In the genomic region with DNA sequence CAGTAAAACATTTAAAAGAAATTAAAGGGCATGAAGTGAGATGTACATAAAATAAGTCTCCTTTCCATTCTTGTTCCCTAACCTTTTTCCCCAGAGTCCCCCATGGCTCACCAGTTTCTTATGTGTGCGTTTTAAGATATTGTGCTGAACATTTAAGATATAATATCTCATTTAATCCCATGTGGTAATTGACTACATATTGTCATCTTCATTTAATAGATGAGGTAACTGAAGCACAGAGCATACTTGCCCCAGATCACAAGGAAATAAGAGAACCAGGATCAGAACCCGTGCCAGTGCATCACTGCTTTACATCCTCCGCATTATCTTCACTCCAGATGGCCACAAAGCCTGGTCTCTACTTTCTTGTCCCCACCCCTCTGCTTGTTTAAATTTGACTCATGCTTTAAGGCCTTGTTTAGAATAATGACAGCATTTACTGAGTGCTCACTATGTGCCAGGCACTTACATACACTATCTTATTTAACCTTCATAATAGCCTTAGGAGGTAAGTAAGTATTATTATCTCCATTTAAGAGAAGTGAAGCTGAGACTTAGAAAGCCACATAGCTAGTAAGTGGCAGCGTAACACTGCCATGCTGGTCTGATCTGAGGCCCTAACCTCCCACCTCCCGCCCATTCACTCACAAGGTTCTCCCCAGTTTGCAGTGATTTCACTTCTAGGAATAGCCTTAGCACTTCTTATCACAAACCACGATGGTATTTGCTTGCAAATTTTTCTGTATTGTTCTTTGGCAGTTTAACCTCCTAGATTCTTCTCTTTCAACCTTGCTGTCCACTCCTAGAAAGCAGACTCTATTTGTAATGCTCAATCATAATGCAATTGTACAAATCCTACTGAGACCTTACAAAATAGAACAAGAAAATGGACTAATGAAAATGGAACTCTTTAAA, we compare ENCODE assay signal across 24 cellular contexts.
DNase-seq lines count a peak whose midpoint lies in the region; ATAC-seq and TF ChIP-seq lines count a peak whose summit lies in the region.
"Had no signal": no experiment of that assay in that cellular context is flagged by ENCODE, and none has a peak within 500 bp of the region (broad histone marks: within the 10 kb centered on the region; RNA-seq: fewer than 3 reads in every experiment).

No MANE protein-coding gene starts in this region.

- ATAC-seq in CD4-positive, alpha-beta T cell (ENCODE audit: poor library complexity): no peak
- ATAC-seq in T-cell (replicated peaks in 1 of 4): no peak
- ATAC-seq in naive thymus-derived CD4-positive, alpha-beta T cell: no peak
- ATAC-seq: Panc1, psoas muscle had no signal

- peaks cover 7 to 66% of the 10 kb centered on the region in 2 donors for H3K4me1 ChIP-seq in naive thymus-derived CD4-positive, alpha-beta T cell (ENCODE audit: control insufficient read depth in 2 of 2, insufficient read depth in 2 of 2, low read length in 2 of 2)

- H3K27ac Mint-ChIP-seq in CD4-positive, alpha-beta T cell: peak overlapping the region; percentile 96
- H3K27ac Mint-ChIP-seq in T-cell: peak overlapping the region; percentile 81 to 89
- peak overlapping the region; percentile 7 to 99 (median 91) for H3K27ac Mint-ChIP-seq in naive thymus-derived CD4-positive, alpha-beta T cell
- H3K27ac Mint-ChIP-seq: endodermal cell; stimulated activated naive CD8-positive, alpha-beta T cell treated with anti-CD3 and anti-CD28 coated beads, Interleukin-15, Interleukin-2, amounts not matched to agents 100 ng/mL and 50 ng/mL, for 24 hours had no signal

- no peaks in the 10 kb centered on the region for H3K27me3 Mint-ChIP-seq in CD4-positive, alpha-beta T cell
- H3K27me3 Mint-ChIP-seq in T-cell: no peaks in the 10 kb centered on the region
- H3K27me3 Mint-ChIP-seq in naive thymus-derived CD4-positive, alpha-beta T cell: peaks cover 0 to 3% (median 0%) of the 10 kb centered on the region in 5 donors
- H3K27me3 Mint-ChIP-seq: stimulated activated naive CD8-positive, alpha-beta T cell treated with anti-CD3 and anti-CD28 coated beads, Interleukin-15, Interleukin-2, amounts not matched to agents 100 ng/mL and 50 ng/mL, for 24 hours had no signal

- peaks cover 77% of the 10 kb centered on the region for H3K4me1 Mint-ChIP-seq in CD4-positive, alpha-beta T cell (ENCODE audit: low read depth)
- H3K4me1 Mint-ChIP-seq in T-cell: peaks cover 71 to 77% (median 76%) of the 10 kb centered on the region in 3 donors
- peaks cover 40 to 96% (median 82%) of the 10 kb centered on the region in 7 donors for H3K4me1 Mint-ChIP-seq in naive thymus-derived CD4-positive, alpha-beta T cell

- H3K9me3 ChIP-seq in CD4-positive, alpha-beta T cell (ENCODE audit: control insufficient read depth, low read length): no peaks in the 10 kb centered on the region
- no peaks in the 10 kb centered on the region for H3K9me3 ChIP-seq in naive thymus-derived CD4-positive, alpha-beta T cell (ENCODE audit: control insufficient read depth in 2 of 3, low read length in 3 of 3)
- H3K9me3 ChIP-seq: A549, esophagus muscularis mucosa, psoas muscle, thyroid gland had no signal

- peak overlapping the region; percentile 7 for H3K4me3 Mint-ChIP-seq in CD4-positive, alpha-beta T cell
- H3K4me3 Mint-ChIP-seq in T-cell: peak overlapping the region in 1 of 3 donors; percentile 45
- peak overlapping the region; percentile 2 to 84 (median 56) for H3K4me3 Mint-ChIP-seq in naive thymus-derived CD4-positive, alpha-beta T cell
- H3K4me3 Mint-ChIP-seq: endodermal cell; stimulated activated naive CD8-positive, alpha-beta T cell treated with anti-CD3 and anti-CD28 coated beads, Interleukin-15, Interleukin-2, amounts not matched to agents 100 ng/mL and 50 ng/mL, for 24 hours had no signal

- intact Hi-C loops in CD4-positive, alpha-beta T cell (cut with DNase I, micrococcal nuclease): no loop called here
- intact Hi-C loops in naive thymus-derived CD4-positive, alpha-beta T cell (cut with micrococcal nuclease): loop anchor here in 1 of 2 donors (5.0 kb wide), 1 partner anchor 74 kb away; no protein-coding TSS in a partner anchor

- DNase-seq in activated CD8-positive, alpha-beta memory T cell treated with anti-CD3 and anti-CD28 coated beads, Interleukin-2, amount 50 U/mL, for 48 hours: peak; percentile 23
- DNase-seq in activated CD8-positive, alpha-beta memory T cell treated with anti-CD3 and anti-CD28 coated beads for 24 hours: no peak
- no peak for DNase-seq in CD4-positive, alpha-beta T cell
- no peak for DNase-seq in T-cell
- DNase-seq in naive thymus-derived CD4-positive, alpha-beta T cell: no peak
- no peak for DNase-seq in NCI-H2107 treated with DMSO at 0.1 percent for 48 hours (lab: John Stamatoyannopoulos, UW; ENCODE audit: unreplicated experiment)
- no peak for DNase-seq in HuH-7 (ENCODE audit: low spot score)
- no peak for DNase-seq in DMS114 treated with DMSO at 0.1 percent for 48 hours (lab: John Stamatoyannopoulos, UW; ENCODE audit: unreplicated experiment)
- DNase-seq: activated effector memory CD4-positive, alpha-beta T cell treated with Interleukin-2 at 50 U/mL for 16 hours; AML-193; anterior cingulate cortex; NCI-H1092 treated with DMSO at 0.1 percent for 48 hours; NCI-H187 treated with DMSO at 0.1 percent for 48 hours; NCI-H526; psoas muscle; SHP77; T-helper 9 cell; thyroid gland had no signal

- no peaks in the 10 kb centered on the region for H3K27me3 ChIP-seq in CD4-positive, alpha-beta T cell (ENCODE audit: control insufficient read depth, insufficient read depth, low read length)
- no peaks in the 10 kb centered on the region for H3K27me3 ChIP-seq in naive thymus-derived CD4-positive, alpha-beta T cell (ENCODE audit: control insufficient read depth in 2 of 2, insufficient read depth in 2 of 2, low read length in 2 of 2)
- H3K27me3 ChIP-seq: cardiac muscle cell, esophagus muscularis mucosa, thyroid gland had no signal

- POLR2A ChIA-PET in CD4-positive, alpha-beta T cell (lab: Charles Lee): interaction anchor here (1.4 to 5.0 kb wide), 6 partner anchors 8 to 87 kb away, joined by 3 to 24 read pairs (median 5); partner anchors contain the start of gene IL6ST
- POLR2A ChIA-PET in T-cell (lab: Charles Lee): interaction anchor here in 1 of 2 donors (0.6 kb wide), 1 partner anchor 127 kb away, joined by 3 read pairs; no protein-coding TSS in a partner anchor
- POLR2A ChIA-PET in naive thymus-derived CD4-positive, alpha-beta T cell (lab: Charles Lee): interaction anchor here (0.6 to 8.6 kb wide), 9 partner anchors 12 to 102 kb away, joined by 3 to 76 read pairs (median 5); partner anchors contain the start of gene IL6ST

- H3K36me3 ChIP-seq in naive thymus-derived CD4-positive, alpha-beta T cell (ENCODE audit: control insufficient read depth in 2 of 3, insufficient read depth in 3 of 3, low read length in 3 of 3): no peaks in the 10 kb centered on the region
- H3K36me3 ChIP-seq: cardiac muscle cell, esophagus muscularis mucosa, thyroid gland had no signal

- H3K36me3 Mint-ChIP-seq in CD4-positive, alpha-beta T cell (ENCODE audit: low read depth): peaks cover 4% of the 10 kb centered on the region
- H3K36me3 Mint-ChIP-seq in T-cell: no peaks in the 10 kb centered on the region
- H3K36me3 Mint-ChIP-seq in naive thymus-derived CD4-positive, alpha-beta T cell: peaks cover 0 to 20% (median 3%) of the 10 kb centered on the region in 5 donors

- peaks cover 2% of the 10 kb centered on the region for H3K9me3 Mint-ChIP-seq in CD4-positive, alpha-beta T cell
- no peaks in the 10 kb centered on the region for H3K9me3 Mint-ChIP-seq in T-cell
- peaks cover 0 to 4% (median 0%) of the 10 kb centered on the region in 11 donors for H3K9me3 Mint-ChIP-seq in naive thymus-derived CD4-positive, alpha-beta T cell
- H3K9me3 Mint-ChIP-seq: stimulated activated naive CD8-positive, alpha-beta T cell treated with anti-CD3 and anti-CD28 coated beads, Interleukin-15, Interleukin-2, amounts not matched to agents 100 ng/mL and 50 ng/mL, for 24 hours had no signal

- no peak overlapping the region for H3K4me3 ChIP-seq in naive thymus-derived CD4-positive, alpha-beta T cell (ENCODE audit: low read length)
- H3K4me3 ChIP-seq: A549, cardiac muscle cell, esophagus muscularis mucosa, psoas muscle, thyroid gland had no signal

- TF ChIP-seq CTCF in CD4-positive, alpha-beta T cell (IDR thresholded peaks at IDR 0.05): no peak

- CTCF ChIA-PET in CD4-positive, alpha-beta T cell (lab: Charles Lee): no interaction called here
- CTCF ChIA-PET in T-cell (lab: Charles Lee): interaction anchor here in 1 of 2 donors (0.6 to 0.7 kb wide), 2 partner anchors 119 to 1200 kb away, joined by 3 to 13 read pairs; no protein-coding TSS in a partner anchor
- CTCF ChIA-PET in naive thymus-derived CD4-positive, alpha-beta T cell (lab: Charles Lee): interaction anchor here (0.6 to 1.6 kb wide), 3 partner anchors 34 to 128 kb away, joined by 3 to 8 read pairs (median 4); no protein-coding TSS in a partner anchor

- no peak overlapping the region for H3K27ac ChIP-seq in CD4-positive, alpha-beta T cell (ENCODE audit: low read depth, low read length)
- peak overlapping the region; percentile 77 for H3K27ac ChIP-seq in naive thymus-derived CD4-positive, alpha-beta T cell (ENCODE audit: low read depth, low read length)
- H3K27ac ChIP-seq: cardiac muscle cell, esophagus muscularis mucosa, psoas muscle, thyroid gland had no signal
